ENCODE assay signal across 8 cellular contexts in the genomic region with DNA sequence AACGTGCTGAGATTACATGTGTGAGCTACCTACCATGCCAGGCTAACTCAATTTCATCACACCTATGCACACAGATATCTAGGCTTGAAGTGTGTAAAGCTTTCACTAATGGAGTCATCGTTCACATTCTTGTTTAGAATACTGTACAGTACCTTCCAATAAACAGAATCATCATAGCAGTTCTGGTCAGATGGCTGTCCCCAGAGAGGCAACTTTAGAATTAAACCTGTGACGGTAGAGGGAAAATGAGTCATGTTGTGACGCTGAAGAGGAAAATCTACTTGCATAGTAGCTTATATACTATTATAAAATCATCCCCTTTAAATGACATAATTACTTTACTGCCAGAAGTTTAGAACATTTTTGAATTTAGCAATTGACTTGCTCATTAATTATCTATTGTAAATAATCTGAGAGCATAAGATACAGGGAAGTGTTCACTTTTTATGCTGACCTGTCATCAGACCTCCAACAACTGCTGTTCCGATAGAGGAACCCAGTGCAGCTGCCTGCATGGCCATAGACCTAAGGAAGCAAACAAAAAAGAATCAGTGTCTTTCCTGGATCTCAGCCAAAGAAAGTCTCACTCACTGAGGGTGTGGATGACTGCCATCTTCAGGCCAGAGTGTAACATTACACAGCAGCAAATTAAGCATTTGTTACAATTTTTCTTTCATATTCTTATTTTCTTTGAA. TPM values are rescaled to one million over a fixed set of nuclear protein-coding genes. Genes with fewer than 3 reads are reported as not detected.
A peak's percentile ranks its signal among the peaks of the same experiment; 100 is the strongest.
DNase-seq lines count a peak whose midpoint lies in the region; ATAC-seq and TF ChIP-seq lines count a peak whose summit lies in the region.

No MANE protein-coding gene starts in this region.

- ATAC-seq in GM19438 (IDR thresholded peaks at IDR 0.05; ENCODE audit: low read depth, unreplicated experiment): peak; percentile 99
- peak; percentile 98 for ATAC-seq in HG03432 (IDR thresholded peaks at IDR 0.05; ENCODE audit: unreplicated experiment)

- TF ChIP-seq CTCF in WI38 (IDR thresholded peaks at IDR 0.05; ENCODE audit: low read depth, low read length): peak; percentile 52

- no peak overlapping the region for H3K4me3 ChIP-seq in WI38 (ENCODE audit: low read depth, low read length)

- DNase-seq in EH (ENCODE audit: low read depth) (peak; percentile 77), NCI-H2171 treated with DMSO at 0.1 percent for 48 hours (lab: John Stamatoyannopoulos, UW) (peak; percentile 60), glomerular endothelial cell (ENCODE audit: extremely low read depth, low read depth, low spot score) (peak; percentile 84), renal cortical epithelial cell (ENCODE audit: low read depth) (peak; percentile 80), mesenteric fat pad (ENCODE audit: low spot score) (no peak)

RNA-seq across cellular contexts. Expression of gene RHAG, which starts 29.8 kb away (rescaled TPM):
- not detected in 2 replicates for total RNA-seq in glomerular endothelial cell
- not detected in 2 replicates for total RNA-seq in renal cortical epithelial cell
- total RNA-seq in mesenteric fat pad: not detected

RNA-seq across cellular contexts. Expression of gene C6orf141, which starts 56.4 kb away (rescaled TPM):
- 17.9 and 28.1 TPM in 2 replicates for total RNA-seq in glomerular endothelial cell
- 2.4 and 4.7 TPM in 2 replicates for total RNA-seq in renal cortical epithelial cell
- 3.9 TPM for total RNA-seq in mesenteric fat pad
